In genomic region chr5:177456591-177456964, GRCh38 we compare ENCODE assay signal across 8 cellular contexts. TPM values are rescaled to one million over a fixed set of nuclear protein-coding genes. Genes with fewer than 3 reads are reported as not detected.
DNase-seq lines count a peak whose midpoint lies in the region; ATAC-seq and TF ChIP-seq lines count a peak whose summit lies in the region.

No MANE protein-coding gene starts in this region.

- 44% methylated on average over 12 of the region's 12 CpGs for WGBS in hepatocyte (ENCODE audit: low lambda C conversion rate, missing lambda C conversion rate)
- WGBS in stomach, 5 donors, result 23 to 30% (median 27%) methylated on average over 12 of the region's 12 CpGs

- no peaks in the 10 kb centered on the region for H3K9me2 ChIP-seq in SU-DHL-6 (replicated peaks; ENCODE audit: insufficient read depth, low read length)
- H3K9me2 ChIP-seq in hepatocyte (replicated peaks; ENCODE audit: insufficient read depth), result no peaks in the 10 kb centered on the region

- intact Hi-C loops in stomach (cut with DNase I; ENCODE audit: low total_unique reads), result loop anchor here (5.0 kb wide), 1 partner anchor 54 kb away; the partner anchor contains the start of gene PFN3

- H3K9me3 Mint-ChIP-seq in activated T-cell treated with anti-CD3 and anti-CD28 coated beads, Interleukin-2, amount 50 U/mL, for 24 hours, result no peaks in the 10 kb centered on the region
- no peaks in the 10 kb centered on the region for H3K9me3 Mint-ChIP-seq in activated T-cell treated with anti-CD3 and anti-CD28 coated beads, Interleukin-2, amount 50 U/mL, for 4 hours

- peaks cover 13% of the 10 kb centered on the region for H3F3A ChIP-seq in SU-DHL-6 (ENCODE audit: insufficient read depth)

- no peak for TF ChIP-seq EP300 in stomach (IDR thresholded peaks at IDR 0.05)

- no peak for TF ChIP-seq POLR2A in stomach (IDR thresholded peaks at IDR 0.05)

- no peaks in the 10 kb centered on the region for H3K9me3 ChIP-seq in SU-DHL-6 (ENCODE audit: insufficient read depth, low read length)
- H3K9me3 ChIP-seq in hepatocyte (ENCODE audit: low read depth), result no peaks in the 10 kb centered on the region
- H3K9me3 ChIP-seq in stomach, result no peaks in the 10 kb centered on the region

- H3K36me3 ChIP-seq in SU-DHL-6 (ENCODE audit: low read length) (no peaks in the 10 kb centered on the region), hepatocyte (replicated peaks; ENCODE audit: insufficient read depth, low read depth) (no peaks in the 10 kb centered on the region), stomach (peaks cover 13 to 32% (median 29%) of the 10 kb centered on the region in 4 donors)

- H3K27ac Mint-ChIP-seq in activated T-cell treated with anti-CD3 and anti-CD28 coated beads, Interleukin-2, amount 50 U/mL, for 24 hours, result peak overlapping the region; percentile 92

- no peak for ATAC-seq in activated T-cell treated with anti-CD3 and anti-CD28 coated beads, Interleukin-2, amount 50 U/mL, for 4 hours
- ATAC-seq in HG03045 (IDR thresholded peaks at IDR 0.05; ENCODE audit: unreplicated experiment), result no peak

- DNase-seq in activated T-cell treated with anti-CD3 and anti-CD28 coated beads, Interleukin-2, amount 50 U/mL, for 24 hours, result no peak
- no peak for DNase-seq in activated T-cell treated with anti-CD3 and anti-CD28 coated beads, Interleukin-2, amount 50 U/mL, for 4 hours
- DNase-seq in hepatocyte (ENCODE audit: low spot score), result no peak
- no peak for DNase-seq in stomach
- DNase-seq in putamen (ENCODE audit: low spot score), result no peak
- no peak for DNase-seq in dermis blood vessel endothelial cell

- H3K4me3 ChIP-seq in SU-DHL-6 (ENCODE audit: insufficient read depth, low read length, poor library complexity, severe bottlenecking) (no peak overlapping the region), hepatocyte (no peak overlapping the region), stomach (peak overlapping the region in 3 of 4 donors; percentile 56 to 75 (median 69))

- H3K27ac ChIP-seq in SU-DHL-6 (ENCODE audit: low read depth, low read length), result peak overlapping the region; percentile 34
- H3K27ac ChIP-seq in hepatocyte, result peak overlapping the region; percentile 37
- peak overlapping the region in 4 of 5 donors; percentile 43 to 88 (median 78) for H3K27ac ChIP-seq in stomach

- H3K79me2 ChIP-seq in SU-DHL-6 (ENCODE audit: insufficient read depth, low read length) (no peaks in the 10 kb centered on the region), hepatocyte (no peaks in the 10 kb centered on the region)

- peak overlapping the region; percentile 96 for H3K4me2 ChIP-seq in SU-DHL-6 (ENCODE audit: low read depth, low read length, poor library complexity, severe bottlenecking)
- H3K4me2 ChIP-seq in hepatocyte, result peak overlapping the region; percentile 52

- H3K27me3 Mint-ChIP-seq in activated T-cell treated with anti-CD3 and anti-CD28 coated beads, Interleukin-2, amount 50 U/mL, for 24 hours, result no peaks in the 10 kb centered on the region
- H3K27me3 Mint-ChIP-seq in activated T-cell treated with anti-CD3 and anti-CD28 coated beads, Interleukin-2, amount 50 U/mL, for 4 hours (ENCODE audit: low read depth), result no peaks in the 10 kb centered on the region

- peaks cover 20% of the 10 kb centered on the region for H3K36me3 Mint-ChIP-seq in activated T-cell treated with anti-CD3 and anti-CD28 coated beads, Interleukin-2, amount 50 U/mL, for 24 hours (ENCODE audit: low read depth)
- H3K36me3 Mint-ChIP-seq in activated T-cell treated with anti-CD3 and anti-CD28 coated beads, Interleukin-2, amount 50 U/mL, for 4 hours (ENCODE audit: insufficient read depth), result no peaks in the 10 kb centered on the region

- TF ChIP-seq CTCF in SU-DHL-6 (IDR thresholded peaks at IDR 0.05; ENCODE audit: insufficient read depth, low read length, poor library complexity, severe bottlenecking) (peak; percentile 6), hepatocyte (IDR thresholded peaks at IDR 0.05; ENCODE audit: poor library complexity) (no peak), stomach (IDR thresholded peaks at IDR 0.05) (peak in 1 of 7 experiments; percentile 45)

- no peak overlapping the region for H2AFZ ChIP-seq in SU-DHL-6 (ENCODE audit: low read depth, low read length, severe bottlenecking)
- no peak overlapping the region for H2AFZ ChIP-seq in hepatocyte

- H3K27me3 ChIP-seq in SU-DHL-6 (ENCODE audit: low read length), result no peaks in the 10 kb centered on the region
- H3K27me3 ChIP-seq in hepatocyte, result no peaks in the 10 kb centered on the region
- peaks cover 0 to 13% (median 0%) of the 10 kb centered on the region in 3 donors for H3K27me3 ChIP-seq in stomach

- H4K20me1 ChIP-seq in SU-DHL-6 (ENCODE audit: low read depth, low read length), result peaks cover 3% of the 10 kb centered on the region; the same call in 1 of the 2 replicates
- peaks cover 17% of the 10 kb centered on the region for H4K20me1 ChIP-seq in hepatocyte (ENCODE audit: insufficient read depth, poor library complexity, severe bottlenecking)

- no peak overlapping the region for H3K9ac ChIP-seq in SU-DHL-6 (ENCODE audit: low read length)

- peaks cover 16% of the 10 kb centered on the region for H3K4me1 ChIP-seq in hepatocyte (ENCODE audit: insufficient read depth)
- H3K4me1 ChIP-seq in stomach, result peaks cover 20 to 46% (median 31%) of the 10 kb centered on the region in 4 donors

- peaks cover 27% of the 10 kb centered on the region for H3K4me1 Mint-ChIP-seq in activated T-cell treated with anti-CD3 and anti-CD28 coated beads, Interleukin-2, amount 50 U/mL, for 24 hours (ENCODE audit: low read depth)
- H3K4me1 Mint-ChIP-seq in activated T-cell treated with anti-CD3 and anti-CD28 coated beads, Interleukin-2, amount 50 U/mL, for 4 hours (ENCODE audit: low read depth), result peaks cover 29% of the 10 kb centered on the region

- peak overlapping the region; percentile 84 for H3K4me3 Mint-ChIP-seq in activated T-cell treated with anti-CD3 and anti-CD28 coated beads, Interleukin-2, amount 50 U/mL, for 24 hours
- H3K4me3 Mint-ChIP-seq in activated T-cell treated with anti-CD3 and anti-CD28 coated beads, Interleukin-2, amount 50 U/mL, for 4 hours, result no peak overlapping the region

RNA-seq across cellular contexts. Expression of gene PRR7, which starts 10.0 kb away (rescaled TPM):
- 10 to 100 TPM; 11.7 to 19.8 (median 14.2) TPM for total RNA-seq in activated T-cell treated with anti-CD3 and anti-CD28 coated beads, Interleukin-2, amount 50 U/mL, for 4 hours
- total RNA-seq in hepatocyte (4.8 TPM in 2 replicates), stomach (under 1 TPM in 1 of 5 donors, not detected in 4; 0.73 TPM), dermis blood vessel endothelial cell (4.5 and 4.8 TPM in 2 replicates)
- polyA plus RNA-seq in hepatocyte (11.7 and 14.3 TPM in 2 replicates), stomach (1 to 10 TPM in 2 of 3 donors, under 1 TPM in 1; 0.61 to 3.7 (median 1.5) TPM)

RNA-seq across cellular contexts. Expression of gene DBN1, which starts 16.9 kb away (rescaled TPM):
- total RNA-seq in activated T-cell treated with anti-CD3 and anti-CD28 coated beads, Interleukin-2, amount 50 U/mL, for 4 hours, result 10 to 100 TPM; 16.6 to 48.5 (median 21.6) TPM
- total RNA-seq in hepatocyte (83.7 and 107 TPM in 2 replicates), stomach (10 to 100 TPM; 15.2 to 78.1 (median 53.3) TPM), dermis blood vessel endothelial cell (147 and 157 TPM in 2 replicates)
- polyA plus RNA-seq in hepatocyte (116 and 122 TPM in 2 replicates), stomach (10 to 100 TPM; 14.7 to 31.3 (median 22.7) TPM)

RNA-seq across cellular contexts. Expression of gene GRK6, which starts 30.1 kb away (rescaled TPM):
- total RNA-seq in activated T-cell treated with anti-CD3 and anti-CD28 coated beads, Interleukin-2, amount 50 U/mL, for 4 hours, result 100 to 1,000 TPM; 140 to 163 (median 158) TPM
- total RNA-seq in hepatocyte (29.3 and 31.6 TPM in 2 replicates), stomach (10 to 100 TPM in 4 of 5 donors, 1 to 10 TPM in 1; 1.8 to 91.2 (median 19.1) TPM), dermis blood vessel endothelial cell (22.0 and 32.3 TPM in 2 replicates)
- polyA plus RNA-seq in hepatocyte (27.3 and 31.1 TPM in 2 replicates), stomach (10 to 100 TPM; 14.6 to 20.2 (median 16.2) TPM)

RNA-seq across cellular contexts. Expression of gene PDLIM7, which starts 40.8 kb away (rescaled TPM):
- total RNA-seq in activated T-cell treated with anti-CD3 and anti-CD28 coated beads, Interleukin-2, amount 50 U/mL, for 4 hours, result 10 to 100 TPM; 18.0 to 22.1 (median 19.0) TPM
- total RNA-seq in hepatocyte, result 43.5 and 57.1 TPM in 2 replicates
- polyA plus RNA-seq in hepatocyte, result 143 and 156 TPM in 2 replicates
- total RNA-seq in stomach, result 100 to 1,000 TPM in 2 of 5 donors, 10 to 100 TPM in 3; 14.6 to 126 (median 97.0) TPM
- 100 to 1,000 TPM in 1 of 3 donors, 10 to 100 TPM in 2; 43.5 to 142 (median 76.6) TPM for polyA plus RNA-seq in stomach
- 38.3 and 73.0 TPM in 2 replicates for total RNA-seq in dermis blood vessel endothelial cell

RNA-seq across cellular contexts. Expression of gene F12, which starts 47.2 kb away (rescaled TPM):
- total RNA-seq in activated T-cell treated with anti-CD3 and anti-CD28 coated beads, Interleukin-2, amount 50 U/mL, for 4 hours, result 1 to 10 TPM; 1.7 to 5.7 (median 3.1) TPM
- total RNA-seq in hepatocyte, result 16.5 and 18.2 TPM in 2 replicates
- 46.6 and 49.8 TPM in 2 replicates for polyA plus RNA-seq in hepatocyte
- 10 to 100 TPM in 2 of 5 donors, not detected in 3; 52.4 to 68.3 TPM for total RNA-seq in stomach
- polyA plus RNA-seq in stomach, result 10 to 100 TPM in 1 of 3 donors, under 1 TPM in 1, not detected in 1; 0.50 to 13.6 TPM
- total RNA-seq in dermis blood vessel endothelial cell, result 0.85 and 1.3 TPM in 2 replicates

Comparison
In these comparisons a context has a peak if more than half of its experiments do, and no peak if none do; other contexts are left out.
1. H3K4me3 ChIP-seq: peak in stomach (3 of 4); none in SU-DHL-6 (single experiment) and hepatocyte (single experiment).
2. Peak in every context shown above with its lines, with median percentiles within 50 percentile points of each other: H3K27ac ChIP-seq.